ENCODE assay signal across 10 cellular contexts in the genomic region with DNA sequence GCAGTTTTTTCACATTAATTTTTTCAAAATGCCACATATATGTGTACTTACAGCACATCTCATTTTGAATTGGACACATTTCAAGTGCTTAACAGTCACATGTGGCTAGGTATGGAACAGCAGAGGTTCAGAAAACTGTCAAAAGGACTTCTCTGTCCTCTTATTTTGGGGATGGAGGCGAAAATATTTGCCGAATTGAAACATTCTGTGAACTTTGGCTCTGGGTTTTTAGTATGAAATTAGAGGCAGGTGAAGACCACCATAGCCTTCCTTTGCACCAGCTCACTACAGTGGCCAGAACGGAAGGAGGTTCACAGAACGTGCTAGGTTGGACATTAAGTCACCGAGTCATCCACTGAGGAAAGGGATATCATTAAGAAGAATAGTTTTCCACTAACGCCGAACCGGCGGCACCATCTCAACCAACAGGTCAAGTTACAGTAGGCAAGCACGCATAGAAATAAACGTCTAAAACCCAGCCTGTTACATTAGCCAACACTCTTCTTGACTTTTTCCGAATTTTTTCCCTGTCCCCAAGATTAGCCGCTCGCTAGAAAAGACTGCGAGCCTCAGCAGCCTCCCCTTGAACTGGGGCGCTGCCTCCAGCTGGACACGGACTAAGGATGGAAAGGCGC. TPM values are rescaled to one million over a fixed set of nuclear protein-coding genes. Genes with fewer than 3 reads are reported as not detected.
A peak's percentile ranks its signal among the peaks of the same experiment; 100 is the strongest.
DNase-seq lines count a peak whose midpoint lies in the region; ATAC-seq and TF ChIP-seq lines count a peak whose summit lies in the region.
"Had no signal": no experiment of that assay in that cellular context is flagged by ENCODE, and none has a peak within 500 bp of the region (broad histone marks: within the 10 kb centered on the region; RNA-seq: fewer than 3 reads in every experiment).

No MANE protein-coding gene starts in this region.

- DNase-seq in OCI-LY7 (ENCODE audit: low spot score) (peak; percentile 27), esophagus squamous epithelium (lab: John Stamatoyannopoulos, UW) (no peak), osteoblast (ENCODE audit: insufficient read length, low spot score, missing footprints) (no peak), KG1 (lab: John Stamatoyannopoulos, UW) (no peak)
- DNase-seq: NCI-H1694 treated with DMSO at 0.1 percent for 48 hours had no signal

- peaks cover 4% of the 10 kb centered on the region for H3K36me3 ChIP-seq in DOHH2 (ENCODE audit: control insufficient read depth, low read length)
- H3K36me3 ChIP-seq in OCI-LY7 (ENCODE audit: insufficient read depth, low read length) = no peaks in the 10 kb centered on the region; the same call in 1 of the 2 replicates
- H3K36me3 ChIP-seq in esophagus squamous epithelium = no peaks in the 10 kb centered on the region
- H3K36me3 ChIP-seq in osteoblast (ENCODE audit: insufficient read depth, low read length) = no peaks in the 10 kb centered on the region

- peak overlapping the region; percentile 86 for H3K27ac ChIP-seq in DOHH2 (ENCODE audit: low read depth, low read length)
- peak overlapping the region; percentile 84 for H3K27ac ChIP-seq in OCI-LY7 (ENCODE audit: low read depth, low read length, poor library complexity, severe bottlenecking)
- peak overlapping the region; percentile 63 to 91 (median 88) for H3K27ac ChIP-seq in esophagus squamous epithelium
- H3K27ac ChIP-seq in osteoblast (ENCODE audit: low read depth, low read length) = no peak overlapping the region

- H3K4me1 ChIP-seq in DOHH2 (ENCODE audit: control insufficient read depth, low read length) (peaks cover 44% of the 10 kb centered on the region), OCI-LY7 (ENCODE audit: insufficient read depth, low read length, poor library complexity, severe bottlenecking) (peaks cover 37% of the 10 kb centered on the region), esophagus squamous epithelium (peaks cover 3 to 23% (median 6%) of the 10 kb centered on the region in 3 donors), osteoblast (ENCODE audit: insufficient read depth, low read length) (peaks cover 13% of the 10 kb centered on the region)

- H3K9me3 ChIP-seq in DOHH2 (ENCODE audit: control insufficient read depth, insufficient read depth, low read length) (no peaks in the 10 kb centered on the region), OCI-LY7 (ENCODE audit: low read length) (no peaks in the 10 kb centered on the region), esophagus squamous epithelium (peaks cover 0 to 8% (median 0%) of the 10 kb centered on the region in 3 donors), osteoblast (ENCODE audit: low read depth, low read length) (no peaks in the 10 kb centered on the region)

- POLR2A ChIA-PET in OCI-LY7 (lab: Charles Lee) = interaction anchor here (0.6 to 1.0 kb wide), 6 partner anchors 11 to 629 kb away, joined by 3 to 6 read pairs (median 4); no protein-coding TSS in a partner anchor

- H3K4me2 ChIP-seq in DOHH2 (ENCODE audit: low read length) (peak overlapping the region; percentile 70), OCI-LY7 (ENCODE audit: low read length) (peak overlapping the region; percentile 79), osteoblast (ENCODE audit: insufficient read depth, low read length) (peak overlapping the region; percentile 90)

- TF ChIP-seq CTCF in DOHH2 (IDR thresholded peaks at IDR 0.05; ENCODE audit: low read depth, low read length, poor library complexity, severe bottlenecking) (no peak), OCI-LY7 (conservative IDR thresholded peaks at IDR 0.05; ENCODE audit: low read length) (no peak), esophagus squamous epithelium (IDR thresholded peaks at IDR 0.05) (no peak), osteoblast (IDR thresholded peaks at IDR 0.05; ENCODE audit: extremely low read depth, low read depth, low read length) (no peak)

- CTCF ChIA-PET in OCI-LY7 (lab: Charles Lee; ENCODE audit: unreplicated experiment) = no interaction called here

- TF ChIP-seq POLR2A in esophagus squamous epithelium (IDR thresholded peaks at IDR 0.05) = peak in 1 of 4 donors; percentile 25

- no peaks in the 10 kb centered on the region for H4K20me1 ChIP-seq in DOHH2 (ENCODE audit: control insufficient read depth, insufficient read depth, low read depth, low read length)
- H4K20me1 ChIP-seq in OCI-LY7 (ENCODE audit: insufficient read depth, low read length) = peaks cover 14% of the 10 kb centered on the region
- H4K20me1 ChIP-seq in osteoblast (ENCODE audit: insufficient read depth, low read length) = no peaks in the 10 kb centered on the region

- H3K27me3 ChIP-seq in DOHH2 (ENCODE audit: control insufficient read depth, low read length) = no peaks in the 10 kb centered on the region
- peaks cover 0 to 4% (median 0%) of the 10 kb centered on the region in 4 donors for H3K27me3 ChIP-seq in esophagus squamous epithelium
- H3K27me3 ChIP-seq in osteoblast (ENCODE audit: insufficient read depth, low read length) = no peaks in the 10 kb centered on the region

- BruUV-seq in OCI-LY7 (replicated peaks; lab: Mats Ljungman, UMichigan) = no TSS peak

- ATAC-seq in GM18861 (IDR thresholded peaks at IDR 0.05; ENCODE audit: unreplicated experiment) = no peak
- no peak for ATAC-seq in GM18511 (IDR thresholded peaks at IDR 0.05; ENCODE audit: unreplicated experiment)
- ATAC-seq in HG02970 (IDR thresholded peaks at IDR 0.05; ENCODE audit: low FRiP score, unreplicated experiment) = no peak
- ATAC-seq: left lobe of liver had no signal

- H3K79me2 ChIP-seq in DOHH2 (ENCODE audit: control insufficient read depth, low read length) (peaks cover 21% of the 10 kb centered on the region), OCI-LY7 (ENCODE audit: insufficient read depth, low read depth, low read length) (peaks cover 17% of the 10 kb centered on the region; the same call in 1 of the 2 replicates), osteoblast (ENCODE audit: insufficient read depth, low read length) (peaks cover 24% of the 10 kb centered on the region)

- WGBS in esophagus squamous epithelium, 2 donors = 38% methylated on average over 17 to 18 of the region's 18 CpGs

- intact Hi-C loops in OCI-LY7 (cut with micrococcal nuclease; ENCODE audit: unreplicated experiment) (loop anchor here (2.0 to 10.0 kb wide), 2 partner anchors 245 to 299 kb away; no protein-coding TSS in a partner anchor), esophagus squamous epithelium (cut with DNase I) (no loop called here)

- H3K4me3 ChIP-seq in DOHH2 (ENCODE audit: low read length) (peak overlapping the region; percentile 86), OCI-LY7 (ENCODE audit: low read depth, low read length, poor library complexity, severe bottlenecking) (peak overlapping the region; percentile 83), esophagus squamous epithelium (peak overlapping the region; percentile 64 to 84 (median 76)), osteoblast (ENCODE audit: insufficient read depth, low read length) (peak overlapping the region; percentile 84)

- H3K9me2 ChIP-seq in DOHH2 (replicated peaks; ENCODE audit: control insufficient read depth, low read length) = no peaks in the 10 kb centered on the region
- H3K9me2 ChIP-seq in OCI-LY7 (ENCODE audit: insufficient read depth, low read length) = no peaks in the 10 kb centered on the region

- peaks cover 22% of the 10 kb centered on the region for H3F3A ChIP-seq in DOHH2 (ENCODE audit: control insufficient read depth, insufficient read depth)

- H2AFZ ChIP-seq in OCI-LY7 (ENCODE audit: low read length) = peak overlapping the region; percentile 76; the same call in 1 of the 2 replicates
- H2AFZ ChIP-seq in osteoblast (ENCODE audit: low read length) = peak overlapping the region; percentile 98

RNA-seq across cellular contexts. Expression of gene TLE4, which starts 1.8 kb away (rescaled TPM):
- total RNA-seq in OCI-LY7 (2014; rRNA removed; shearing (Covaris generic)) = 32.8 and 36.7 TPM in 2 replicates
- total RNA-seq in OCI-LY7 (2022) (41.7 and 47.4 TPM in 2 replicates), esophagus squamous epithelium (10 to 100 TPM; 30.1 to 52.5 (median 38.1) TPM), osteoblast (49.2 and 62.2 TPM in 2 replicates)
